ENCODE assay signal across 12 cellular contexts in the genomic region with DNA sequence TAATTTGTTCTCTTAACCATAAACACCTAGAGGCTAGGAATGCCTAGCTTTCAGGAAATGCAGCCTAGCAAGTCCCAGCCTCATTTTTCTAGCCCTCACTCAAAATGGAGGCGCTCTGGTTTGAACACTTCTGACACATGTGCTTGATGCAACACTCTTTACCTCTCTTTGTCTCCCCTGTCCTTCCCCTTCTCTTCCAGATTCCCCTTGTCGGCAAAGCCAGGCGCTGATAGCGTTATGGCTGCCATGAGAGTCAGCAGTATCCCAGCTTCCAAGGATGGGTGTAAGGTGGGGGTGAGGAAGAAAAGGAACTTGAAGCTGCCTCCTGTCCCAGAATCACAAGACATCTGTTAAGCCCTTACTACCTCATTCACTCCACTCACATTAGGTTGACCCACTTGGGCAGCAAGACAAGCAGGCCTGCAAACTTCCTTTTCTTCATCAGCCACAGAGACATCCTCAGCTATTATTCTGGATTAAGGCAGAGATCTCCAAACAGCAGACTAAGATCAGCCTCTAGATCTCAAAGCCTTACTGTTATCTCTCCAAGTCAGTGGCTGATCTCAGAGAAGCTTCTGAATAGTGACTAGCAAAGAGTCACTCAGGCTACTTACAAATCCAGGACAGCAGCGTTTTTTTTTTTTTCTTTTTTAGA. TPM values are rescaled to one million over a fixed set of nuclear protein-coding genes. Genes with fewer than 3 reads are reported as not detected.
DNase-seq lines count a peak whose midpoint lies in the region; ATAC-seq, FAIRE-seq and TF ChIP-seq lines count a peak whose summit lies in the region.
"Had no signal": no experiment of that assay in that cellular context is flagged by ENCODE, and none has a peak within 500 bp of the region (broad histone marks: within the 10 kb centered on the region; RNA-seq: fewer than 3 reads in every experiment).

No MANE protein-coding gene starts in this region.

- H3K36me3 ChIP-seq in heart left ventricle (no peaks in the 10 kb centered on the region), lower lobe of right lung (no peaks in the 10 kb centered on the region)

- peak overlapping the region in 8 of 12 donors; percentile 53 to 89 (median 76) for H3K4me3 ChIP-seq in heart left ventricle
- peak overlapping the region; percentile 86 for H3K4me3 ChIP-seq in lower lobe of right lung

- POLR2A ChIA-PET in activated CD8-positive, alpha-beta T cell treated with anti-CD3 and anti-CD28 coated beads, Interleukin-2, amount 10 ng/mL, durations not matched to agents 7 days and 5 days (lab: Charles Lee), result interaction anchor here (6.7 kb wide), 1 partner anchor 145 kb away, joined by 33 read pairs; no protein-coding TSS in a partner anchor

- ATAC-seq in heart left ventricle, result no peak
- ATAC-seq in Right ventricle myocardium inferior, result no peak
- ATAC-seq in activated CD8-positive, alpha-beta T cell treated with anti-CD3 and anti-CD28 coated beads, Interleukin-2, amount 10 ng/mL, durations not matched to agents 7 days and 5 days, result no peak
- no peak for ATAC-seq in lower lobe of right lung
- ATAC-seq: body of pancreas had no signal

- H3K9me3 ChIP-seq in heart left ventricle (no peaks in the 10 kb centered on the region), lower lobe of right lung (no peaks in the 10 kb centered on the region)
- H3K9me3 ChIP-seq: body of pancreas had no signal

- H3K27ac ChIP-seq in heart left ventricle (peak overlapping the region in 8 of 12 donors; percentile 9 to 94 (median 80)), lower lobe of right lung (peak overlapping the region; percentile 83)
- H3K27ac ChIP-seq: parathyroid adenoma had no signal

- peaks cover 4% of the 10 kb centered on the region for H3K9me3 Mint-ChIP-seq in activated CD8-positive, alpha-beta T cell treated with anti-CD3 and anti-CD28 coated beads, Interleukin-2, amount 10 ng/mL, durations not matched to agents 7 days and 5 days (ENCODE audit: insufficient read depth)
- no peaks in the 10 kb centered on the region for H3K9me3 Mint-ChIP-seq in type B pancreatic cell

- TF ChIP-seq POLR2A in heart left ventricle (IDR thresholded peaks at IDR 0.05), result no peak

- peaks cover 69% of the 10 kb centered on the region for H3K4me1 Mint-ChIP-seq in activated CD8-positive, alpha-beta T cell treated with anti-CD3 and anti-CD28 coated beads, Interleukin-2, amount 10 ng/mL, durations not matched to agents 7 days and 5 days (ENCODE audit: low read depth)
- H3K4me1 Mint-ChIP-seq in type B pancreatic cell (ENCODE audit: unreplicated experiment), result peaks cover 49% of the 10 kb centered on the region

- peaks cover 29% of the 10 kb centered on the region for H3K36me3 Mint-ChIP-seq in activated CD8-positive, alpha-beta T cell treated with anti-CD3 and anti-CD28 coated beads, Interleukin-2, amount 10 ng/mL, durations not matched to agents 7 days and 5 days (ENCODE audit: low read depth)
- H3K36me3 Mint-ChIP-seq in type B pancreatic cell, result no peaks in the 10 kb centered on the region

- CTCF ChIA-PET in activated CD8-positive, alpha-beta T cell treated with anti-CD3 and anti-CD28 coated beads, Interleukin-2, amount 10 ng/mL, durations not matched to agents 7 days and 5 days (lab: Charles Lee), result interaction anchor here (0.6 to 11.5 kb wide), 15 partner anchors 10 to 213 kb away, joined by 3 to 256 read pairs (median 5); no protein-coding TSS in a partner anchor

- DNase-seq in heart left ventricle (no peak), Right ventricle myocardium inferior (ENCODE audit: missing footprints) (no peak), lower lobe of right lung (no peak), type B pancreatic cell (ENCODE audit: extremely low spot score, unreplicated experiment) (no peak), GM19239 (ENCODE audit: insufficient read length, low spot score) (no peak), cerebellar nuclear complex (lab: John Stamatoyannopoulos, UW) (no peak)
- no peak for DNase-seq in activated CD8-positive, alpha-beta T cell treated with anti-CD3 and anti-CD28 coated beads, Interleukin-2, amount 10 ng/mL, durations not matched to agents 7 days and 5 days
- DNase-seq in stimulated activated CD4-positive, alpha-beta T cell treated with anti-CD3 and anti-CD28 coated beads, Interleukin-2, amount 100 ng/mL, for 24 hours, result no peak
- DNase-seq: DMS79 treated with DMSO at 0.1 percent for 48 hours, NCI-H2081 treated with DMSO at 0.1 percent for 48 hours had no signal

- H3K4me1 ChIP-seq in heart left ventricle (peaks cover 0 to 64% (median 24%) of the 10 kb centered on the region in 12 donors), lower lobe of right lung (peaks cover 58% of the 10 kb centered on the region)
- H3K4me1 ChIP-seq: parathyroid adenoma had no signal

- FAIRE-seq in GM19239 (lab: Jason Lieb, UNC), result no peak

- TF ChIP-seq CTCF in heart left ventricle (IDR thresholded peaks at IDR 0.05), result no peak
- no peak for TF ChIP-seq CTCF in lower lobe of right lung (IDR thresholded peaks at IDR 0.05)
- TF ChIP-seq CTCF in type B pancreatic cell (conservative IDR thresholded peaks at IDR 0.05), result no peak

- intact Hi-C loops in heart left ventricle (cut with DNase I), result no loop called here
- intact Hi-C loops in Right ventricle myocardium inferior (cut with DNase I), result no loop called here
- intact Hi-C loops in lower lobe of right lung (cut with DNase I), result no loop called here

- H3K4me3 Mint-ChIP-seq in activated CD8-positive, alpha-beta T cell treated with anti-CD3 and anti-CD28 coated beads, Interleukin-2, amount 10 ng/mL, durations not matched to agents 7 days and 5 days, result peak overlapping the region; percentile 41
- H3K4me3 Mint-ChIP-seq in type B pancreatic cell, result peak overlapping the region; percentile 80

- no peaks in the 10 kb centered on the region for H3K27me3 Mint-ChIP-seq in activated CD8-positive, alpha-beta T cell treated with anti-CD3 and anti-CD28 coated beads, Interleukin-2, amount 10 ng/mL, durations not matched to agents 7 days and 5 days (ENCODE audit: low read depth)
- H3K27me3 Mint-ChIP-seq in type B pancreatic cell, result no peaks in the 10 kb centered on the region

- peak overlapping the region; percentile 53 for H3K27ac Mint-ChIP-seq in activated CD8-positive, alpha-beta T cell treated with anti-CD3 and anti-CD28 coated beads, Interleukin-2, amount 10 ng/mL, durations not matched to agents 7 days and 5 days
- H3K27ac Mint-ChIP-seq in type B pancreatic cell, result peak overlapping the region; percentile 60

- H3K27me3 ChIP-seq in heart left ventricle (no peaks in the 10 kb centered on the region), lower lobe of right lung (ENCODE audit: low read depth) (no peaks in the 10 kb centered on the region)
- H3K27me3 ChIP-seq: body of pancreas had no signal

- 81 to 86% (median 83%) methylated on average over 5 of the region's 5 CpGs for WGBS in heart left ventricle, 4 donors

RNA-seq across cellular contexts. Expression of a gene that starts 1.9 kb away (rescaled TPM):
- total RNA-seq in heart left ventricle (10 to 100 TPM in 2 of 9 donors, 1 to 10 TPM in 7; 2.0 to 21.1 (median 4.0) TPM), Right ventricle myocardium inferior (6.8 TPM), lower lobe of right lung (72.4 TPM), type B pancreatic cell (ENCODE audit: low replicate concordance) (12.9 and 16.7 TPM in 2 replicates)
- polyA plus RNA-seq in heart left ventricle, result 1 to 10 TPM; 3.2 to 4.3 TPM
- 10 to 100 TPM; 43.4 to 46.7 TPM for total RNA-seq in activated CD8-positive, alpha-beta T cell treated with anti-CD3 and anti-CD28 coated beads, Interleukin-2, amount 10 ng/mL, durations not matched to agents 7 days and 5 days
